ENCODE assay signal across 1 cellular context in the genomic region with DNA sequence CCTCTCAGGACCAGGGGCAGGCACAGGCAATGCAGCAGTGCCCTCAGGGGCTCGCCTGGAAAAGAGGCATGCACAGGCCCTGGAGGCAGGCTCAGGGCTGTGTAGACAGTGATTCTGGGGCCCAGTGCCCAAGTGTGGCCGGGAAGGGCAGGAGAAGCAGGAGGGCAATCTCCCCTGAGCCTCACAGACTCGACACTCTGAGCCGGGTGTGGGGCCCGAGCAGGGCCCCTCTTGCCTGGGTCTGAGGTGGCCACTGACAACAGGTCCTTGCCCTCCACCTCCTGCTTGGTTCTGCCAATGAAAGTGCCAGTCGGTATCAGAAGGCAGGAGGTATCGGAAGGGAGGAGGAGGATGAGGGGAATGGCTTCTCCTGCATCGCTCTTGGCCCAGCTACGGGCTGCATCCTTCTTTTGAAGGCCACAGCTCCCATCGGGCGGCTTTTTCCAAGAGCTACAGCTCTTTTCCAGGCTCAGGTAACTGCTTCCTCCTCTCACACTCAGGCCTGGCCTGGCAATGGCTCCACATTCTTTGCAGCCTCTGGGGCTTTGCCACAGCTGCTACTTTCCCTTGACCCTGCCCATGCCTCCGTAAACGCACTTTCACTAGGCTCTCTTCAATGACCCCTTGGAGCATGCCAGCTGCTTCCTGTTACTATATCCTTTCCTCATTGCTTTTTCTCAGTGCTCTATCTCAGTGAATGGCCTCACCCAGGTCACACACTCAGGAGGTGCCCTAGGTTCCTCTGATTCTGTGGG.
TF ChIP-seq lines count a peak whose summit lies in the region.

No MANE protein-coding gene starts in this region.

TF ChIP-seq in HepG2, 621 proteins besides CTCF, POLR2A, EP300 and RAD21 (continues in another document):
- TF ChIP-seq MTA3 (CRISPR knock-in tag; IDR thresholded peaks at IDR 0.05) (no peak), ZNF530 (CRISPR knock-in tag; IDR thresholded peaks at IDR 0.05; ENCODE audit: low read depth) (no peak), THRA (CRISPR knock-in tag; IDR thresholded peaks at IDR 0.05; ENCODE audit: borderline replicate concordance) (no peak), KAT8 (CRISPR knock-in tag; IDR thresholded peaks at IDR 0.05) (no peak), ZBED4 (CRISPR knock-in tag; IDR thresholded peaks at IDR 0.05; ENCODE audit: borderline replicate concordance) (no peak), ZNF790 (CRISPR knock-in tag; IDR thresholded peaks at IDR 0.05; ENCODE audit: borderline replicate concordance) (no peak), PAWR (CRISPR knock-in tag; IDR thresholded peaks at IDR 0.05; ENCODE audit: borderline replicate concordance) (no peak), MIER3 (CRISPR knock-in tag; IDR thresholded peaks at IDR 0.05; ENCODE audit: borderline replicate concordance) (no peak), ZNF557 (CRISPR knock-in tag; IDR thresholded peaks at IDR 0.05) (no peak), ERF (CRISPR knock-in tag; IDR thresholded peaks at IDR 0.05) (no peak), ZNF577 (CRISPR knock-in tag; IDR thresholded peaks at IDR 0.05; ENCODE audit: borderline replicate concordance, low read depth) (no peak), HIVEP1 (CRISPR knock-in tag; IDR thresholded peaks at IDR 0.05) (no peak), HNF4A (CRISPR knock-in tag; IDR thresholded peaks at IDR 0.05) (no peak), ZNF18 (CRISPR knock-in tag; IDR thresholded peaks at IDR 0.05; ENCODE audit: insufficient replicate concordance) (no peak)
- TF ChIP-seq, protein P1, sequence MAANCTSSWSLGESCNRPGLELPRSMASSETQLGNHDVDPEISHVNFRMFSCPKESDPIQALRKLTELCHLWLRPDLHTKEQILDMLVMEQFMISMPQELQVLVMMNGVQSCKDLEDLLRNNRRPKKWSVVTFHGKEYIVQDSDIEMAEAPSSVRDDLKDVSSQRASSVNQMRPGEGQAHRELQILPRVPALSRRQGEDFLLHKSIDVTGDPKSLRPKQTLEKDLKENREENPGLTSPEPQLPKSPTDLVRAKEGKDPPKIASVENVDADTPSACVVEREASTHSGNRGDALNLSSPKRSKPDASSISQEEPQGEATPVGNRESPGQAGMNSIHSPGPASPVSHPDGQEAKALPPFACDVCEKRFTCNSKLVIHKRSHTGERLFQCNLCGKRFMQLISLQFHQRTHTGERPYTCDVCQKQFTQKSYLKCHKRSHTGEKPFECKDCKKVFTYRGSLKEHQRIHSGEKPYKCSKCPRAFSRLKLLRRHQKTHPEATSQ (CRISPR knock-in tag; IDR thresholded peaks at IDR 0.05; ENCODE audit: borderline replicate concordance) = no peak
- TF ChIP-seq, protein P2, sequence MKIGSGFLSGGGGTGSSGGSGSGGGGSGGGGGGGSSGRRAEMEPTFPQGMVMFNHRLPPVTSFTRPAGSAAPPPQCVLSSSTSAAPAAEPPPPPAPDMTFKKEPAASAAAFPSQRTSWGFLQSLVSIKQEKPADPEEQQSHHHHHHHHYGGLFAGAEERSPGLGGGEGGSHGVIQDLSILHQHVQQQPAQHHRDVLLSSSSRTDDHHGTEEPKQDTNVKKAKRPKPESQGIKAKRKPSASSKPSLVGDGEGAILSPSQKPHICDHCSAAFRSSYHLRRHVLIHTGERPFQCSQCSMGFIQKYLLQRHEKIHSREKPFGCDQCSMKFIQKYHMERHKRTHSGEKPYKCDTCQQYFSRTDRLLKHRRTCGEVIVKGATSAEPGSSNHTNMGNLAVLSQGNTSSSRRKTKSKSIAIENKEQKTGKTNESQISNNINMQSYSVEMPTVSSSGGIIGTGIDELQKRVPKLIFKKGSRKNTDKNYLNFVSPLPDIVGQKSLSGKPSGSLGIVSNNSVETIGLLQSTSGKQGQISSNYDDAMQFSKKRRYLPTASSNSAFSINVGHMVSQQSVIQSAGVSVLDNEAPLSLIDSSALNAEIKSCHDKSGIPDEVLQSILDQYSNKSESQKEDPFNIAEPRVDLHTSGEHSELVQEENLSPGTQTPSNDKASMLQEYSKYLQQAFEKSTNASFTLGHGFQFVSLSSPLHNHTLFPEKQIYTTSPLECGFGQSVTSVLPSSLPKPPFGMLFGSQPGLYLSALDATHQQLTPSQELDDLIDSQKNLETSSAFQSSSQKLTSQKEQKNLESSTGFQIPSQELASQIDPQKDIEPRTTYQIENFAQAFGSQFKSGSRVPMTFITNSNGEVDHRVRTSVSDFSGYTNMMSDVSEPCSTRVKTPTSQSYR (CRISPR knock-in tag; IDR thresholded peaks at IDR 0.05; ENCODE audit: borderline replicate concordance) = no peak
- TF ChIP-seq, protein P3, sequence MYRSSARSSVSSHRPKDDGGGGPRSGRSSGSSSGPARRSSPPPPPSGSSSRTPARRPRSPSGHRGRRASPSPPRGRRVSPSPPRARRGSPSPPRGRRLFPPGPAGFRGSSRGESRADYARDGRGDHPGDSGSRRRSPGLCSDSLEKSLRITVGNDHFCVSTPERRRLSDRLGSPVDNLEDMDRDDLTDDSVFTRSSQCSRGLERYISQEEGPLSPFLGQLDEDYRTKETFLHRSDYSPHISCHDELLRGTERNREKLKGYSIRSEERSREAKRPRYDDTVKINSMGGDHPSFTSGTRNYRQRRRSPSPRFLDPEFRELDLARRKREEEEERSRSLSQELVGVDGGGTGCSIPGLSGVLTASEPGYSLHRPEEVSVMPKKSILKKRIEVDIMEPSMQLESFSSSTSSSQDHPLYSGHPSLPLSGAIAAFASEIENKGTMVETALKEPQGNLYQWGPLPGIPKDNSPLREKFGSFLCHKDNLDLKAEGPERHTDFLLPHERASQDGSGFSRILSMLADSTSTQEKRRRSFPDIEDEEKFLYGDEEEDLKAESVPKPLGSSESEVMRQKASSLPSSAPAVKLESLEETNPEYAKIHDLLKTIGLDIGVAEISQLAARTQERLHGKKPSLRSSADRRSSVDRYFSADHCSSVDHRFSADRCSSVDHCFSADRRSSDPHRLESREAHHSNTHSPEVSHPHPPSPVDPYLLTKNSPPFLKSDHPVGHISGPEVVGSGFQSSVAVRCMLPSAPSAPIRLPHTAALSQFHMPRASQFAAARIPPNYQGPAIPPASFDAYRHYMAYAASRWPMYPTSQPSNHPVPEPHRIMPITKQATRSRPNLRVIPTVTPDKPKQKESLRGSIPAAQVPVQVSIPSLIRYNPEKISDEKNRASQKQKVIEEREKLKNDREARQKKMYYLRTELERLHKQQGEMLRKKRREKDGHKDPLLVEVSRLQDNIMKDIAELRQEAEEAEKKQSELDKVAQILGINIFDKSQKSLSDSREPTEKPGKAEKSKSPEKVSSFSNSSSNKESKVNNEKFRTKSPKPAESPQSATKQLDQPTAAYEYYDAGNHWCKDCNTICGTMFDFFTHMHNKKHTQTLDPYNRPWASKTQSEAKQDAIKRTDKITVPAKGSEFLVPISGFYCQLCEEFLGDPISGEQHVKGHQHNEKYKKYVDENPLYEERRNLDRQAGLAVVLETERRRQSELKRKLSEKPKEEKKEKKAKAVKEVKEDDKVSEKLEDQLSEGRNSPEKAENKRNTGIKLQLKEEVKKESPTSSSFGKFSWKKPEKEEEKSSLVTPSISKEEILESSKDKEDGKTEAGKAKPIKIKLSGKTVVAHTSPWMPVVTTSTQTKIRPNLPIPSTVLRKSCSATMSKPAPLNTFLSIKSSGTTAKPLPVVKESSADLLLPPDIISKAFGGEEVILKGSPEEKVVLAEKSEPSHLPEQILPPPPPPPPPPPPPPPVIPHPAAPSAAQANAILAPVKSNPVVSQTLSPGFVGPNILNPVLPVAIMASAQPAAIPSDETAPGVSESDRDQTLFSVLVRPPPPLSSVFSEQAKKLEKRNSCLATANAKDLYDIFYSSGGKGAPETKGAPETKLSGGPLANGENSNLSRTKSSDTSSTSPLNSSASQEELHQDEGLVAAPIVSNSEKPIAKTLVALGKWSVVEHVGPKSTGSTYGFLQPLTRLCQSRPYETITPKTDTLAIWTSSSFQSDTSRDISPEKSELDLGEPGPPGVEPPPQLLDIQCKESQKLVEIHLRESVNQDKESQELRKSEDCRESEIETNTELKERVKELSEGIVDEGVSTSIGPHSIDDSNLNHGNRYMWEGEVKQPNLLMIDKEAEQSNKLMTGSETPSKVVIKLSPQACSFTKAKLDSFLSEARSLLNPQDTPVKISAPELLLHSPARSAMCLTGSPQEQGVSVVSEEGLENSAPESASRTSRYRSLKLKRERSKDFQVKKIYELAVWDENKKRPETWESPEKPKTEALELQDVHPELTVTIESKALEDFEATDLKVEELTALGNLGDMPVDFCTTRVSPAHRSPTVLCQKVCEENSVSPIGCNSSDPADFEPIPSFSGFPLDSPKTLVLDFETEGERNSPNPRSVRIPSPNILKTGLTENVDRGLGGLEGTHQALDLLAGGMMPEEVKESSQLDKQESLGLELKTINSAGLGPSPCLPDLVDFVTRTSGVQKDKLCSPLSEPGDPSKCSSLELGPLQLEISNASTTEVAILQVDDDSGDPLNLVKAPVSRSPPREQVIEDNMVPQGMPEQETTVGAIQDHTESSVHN (CRISPR knock-in tag; IDR thresholded peaks at IDR 0.05) = no peak
- TF ChIP-seq, protein P4, sequence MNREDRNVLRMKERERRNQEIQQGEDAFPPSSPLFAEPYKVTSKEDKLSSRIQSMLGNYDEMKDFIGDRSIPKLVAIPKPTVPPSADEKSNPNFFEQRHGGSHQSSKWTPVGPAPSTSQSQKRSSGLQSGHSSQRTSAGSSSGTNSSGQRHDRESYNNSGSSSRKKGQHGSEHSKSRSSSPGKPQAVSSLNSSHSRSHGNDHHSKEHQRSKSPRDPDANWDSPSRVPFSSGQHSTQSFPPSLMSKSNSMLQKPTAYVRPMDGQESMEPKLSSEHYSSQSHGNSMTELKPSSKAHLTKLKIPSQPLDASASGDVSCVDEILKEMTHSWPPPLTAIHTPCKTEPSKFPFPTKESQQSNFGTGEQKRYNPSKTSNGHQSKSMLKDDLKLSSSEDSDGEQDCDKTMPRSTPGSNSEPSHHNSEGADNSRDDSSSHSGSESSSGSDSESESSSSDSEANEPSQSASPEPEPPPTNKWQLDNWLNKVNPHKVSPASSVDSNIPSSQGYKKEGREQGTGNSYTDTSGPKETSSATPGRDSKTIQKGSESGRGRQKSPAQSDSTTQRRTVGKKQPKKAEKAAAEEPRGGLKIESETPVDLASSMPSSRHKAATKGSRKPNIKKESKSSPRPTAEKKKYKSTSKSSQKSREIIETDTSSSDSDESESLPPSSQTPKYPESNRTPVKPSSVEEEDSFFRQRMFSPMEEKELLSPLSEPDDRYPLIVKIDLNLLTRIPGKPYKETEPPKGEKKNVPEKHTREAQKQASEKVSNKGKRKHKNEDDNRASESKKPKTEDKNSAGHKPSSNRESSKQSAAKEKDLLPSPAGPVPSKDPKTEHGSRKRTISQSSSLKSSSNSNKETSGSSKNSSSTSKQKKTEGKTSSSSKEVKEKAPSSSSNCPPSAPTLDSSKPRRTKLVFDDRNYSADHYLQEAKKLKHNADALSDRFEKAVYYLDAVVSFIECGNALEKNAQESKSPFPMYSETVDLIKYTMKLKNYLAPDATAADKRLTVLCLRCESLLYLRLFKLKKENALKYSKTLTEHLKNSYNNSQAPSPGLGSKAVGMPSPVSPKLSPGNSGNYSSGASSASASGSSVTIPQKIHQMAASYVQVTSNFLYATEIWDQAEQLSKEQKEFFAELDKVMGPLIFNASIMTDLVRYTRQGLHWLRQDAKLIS (CRISPR knock-in tag; IDR thresholded peaks at IDR 0.05) = no peak
- TF ChIP-seq, protein P5, sequence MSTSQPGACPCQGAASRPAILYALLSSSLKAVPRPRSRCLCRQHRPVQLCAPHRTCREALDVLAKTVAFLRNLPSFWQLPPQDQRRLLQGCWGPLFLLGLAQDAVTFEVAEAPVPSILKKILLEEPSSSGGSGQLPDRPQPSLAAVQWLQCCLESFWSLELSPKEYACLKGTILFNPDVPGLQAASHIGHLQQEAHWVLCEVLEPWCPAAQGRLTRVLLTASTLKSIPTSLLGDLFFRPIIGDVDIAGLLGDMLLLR (CRISPR knock-in tag; IDR thresholded peaks at IDR 0.05) = no peak
